Comparison of ENCODE assay signal across 26 cellular contexts in the genomic region with DNA sequence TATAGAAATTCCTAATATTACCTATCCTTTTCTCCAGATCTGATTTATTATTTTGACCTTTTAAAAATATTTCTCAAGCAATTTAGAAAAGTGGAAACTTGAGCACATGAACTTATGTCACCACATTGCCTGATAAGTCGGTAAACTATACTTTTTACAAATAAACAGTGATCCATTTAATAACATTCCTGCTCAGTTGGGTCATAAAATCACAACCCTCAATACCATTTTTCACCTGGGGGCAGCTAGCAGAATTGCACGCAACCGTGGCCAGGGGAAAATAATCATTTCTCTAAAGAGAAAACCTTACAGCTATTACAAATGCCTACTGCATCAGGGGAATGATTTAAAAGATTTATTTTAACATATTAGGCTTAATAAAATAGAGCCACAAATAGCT.
DNase-seq lines count a peak whose midpoint lies in the region; TF ChIP-seq lines count a peak whose summit lies in the region.
"Had no signal": no experiment of that assay in that cellular context is flagged by ENCODE, and none has a peak within 500 bp of the region (broad histone marks: within the 10 kb centered on the region; RNA-seq: fewer than 3 reads in every experiment).

No MANE protein-coding gene starts in this region.

- H3K4me3 ChIP-seq in H7 (ENCODE audit: insufficient read depth, low read depth, low read length) (no peak overlapping the region), SJSA1 (no peak overlapping the region), fibroblast of lung (replicated peaks in 1 of 4; ENCODE audit: control extremely low read depth in 1 of 4, insufficient read depth in 1 of 4, low read depth in 3 of 4, low read length in 4 of 4) (no peak overlapping the region), smooth muscle cell (no peak overlapping the region)
- H3K4me3 ChIP-seq: adrenal gland, dorsolateral prefrontal cortex, left ventricle myocardium inferior, mucosa of descending colon, PC-9, thyroid gland had no signal

- WGBS in smooth muscle cell (ENCODE audit: low lambda C conversion rate) = 75% methylated on average over 3 of the region's 3 CpGs

- H3K36me3 ChIP-seq in H7 (replicated peaks; ENCODE audit: control insufficient read depth, insufficient read depth, low read length) (no peaks in the 10 kb centered on the region), SJSA1 (no peaks in the 10 kb centered on the region), fibroblast of lung (ENCODE audit: control insufficient read depth, insufficient read depth, low read length) (no peaks in the 10 kb centered on the region), smooth muscle cell (ENCODE audit: low read depth) (no peaks in the 10 kb centered on the region)
- H3K36me3 ChIP-seq: adrenal gland, left ventricle myocardium inferior, thyroid gland had no signal

- H3F3A ChIP-seq in smooth muscle cell (ENCODE audit: low read depth) = no peaks in the 10 kb centered on the region

- H3K4me1 ChIP-seq in SJSA1 (replicated peaks) (peaks cover 28% of the 10 kb centered on the region), fibroblast of lung (ENCODE audit: control insufficient read depth, extremely low read depth, insufficient read depth, low read length) (no peaks in the 10 kb centered on the region), smooth muscle cell (ENCODE audit: low read depth) (no peaks in the 10 kb centered on the region)
- H3K4me1 ChIP-seq: adrenal gland, left ventricle myocardium inferior, thyroid gland had no signal

- TF ChIP-seq CTCF in fibroblast of lung (conservative IDR thresholded peaks at IDR 0.05 in 1 of 2, IDR thresholded peaks at IDR 0.05 in 1 of 2; ENCODE audit: low read depth in 1 of 2, low read length in 2 of 2) = no peak
- peak; percentile 8 for TF ChIP-seq CTCF in smooth muscle cell (IDR thresholded peaks at IDR 0.05; ENCODE audit: borderline replicate concordance, insufficient read depth, poor library complexity, severe bottlenecking)

- H3K9ac ChIP-seq in fibroblast of lung (ENCODE audit: insufficient read depth, low read length) = no peak overlapping the region
- H3K9ac ChIP-seq in smooth muscle cell (ENCODE audit: low read depth) = no peak overlapping the region

- H3K4me2 ChIP-seq in fibroblast of lung (ENCODE audit: extremely low read depth, insufficient read depth, low read length) (no peak overlapping the region), smooth muscle cell (no peak overlapping the region)
- H3K4me2 ChIP-seq: PC-9 had no signal

- no peaks in the 10 kb centered on the region for H3K79me2 ChIP-seq in fibroblast of lung (ENCODE audit: control insufficient read depth, insufficient read depth, low read length)
- H3K79me2 ChIP-seq in smooth muscle cell (ENCODE audit: low read depth) = no peaks in the 10 kb centered on the region

- H2AFZ ChIP-seq in fibroblast of lung (ENCODE audit: low read length) (no peak overlapping the region), smooth muscle cell (ENCODE audit: low read depth) (no peak overlapping the region)
- H2AFZ ChIP-seq: PC-9 had no signal

- intact Hi-C loops in posterior vena cava (cut with DNase I) = no loop called here

- H4K20me1 ChIP-seq in fibroblast of lung (ENCODE audit: control insufficient read depth, extremely low read depth, insufficient read depth, low read length) (no peaks in the 10 kb centered on the region), smooth muscle cell (ENCODE audit: low read depth) (no peaks in the 10 kb centered on the region)

- no peaks in the 10 kb centered on the region for H3K27me3 ChIP-seq in H7 (ENCODE audit: control insufficient read depth, insufficient read depth, low read length)
- H3K27me3 ChIP-seq in SJSA1 (replicated peaks) = no peaks in the 10 kb centered on the region
- H3K27me3 ChIP-seq in fibroblast of lung (ENCODE audit: control insufficient read depth, insufficient read depth, low read length) = no peaks in the 10 kb centered on the region
- no peaks in the 10 kb centered on the region for H3K27me3 ChIP-seq in smooth muscle cell (ENCODE audit: low read depth)
- H3K27me3 ChIP-seq: adrenal gland, thyroid gland had no signal

- 0 out of 2 replicates have a peak, but pooled peaks cover 2% of the 10 kb centered on the region for H3K9me3 ChIP-seq in SJSA1 (replicated peaks)
- no peaks in the 10 kb centered on the region for H3K9me3 ChIP-seq in fibroblast of lung (ENCODE audit: control insufficient read depth, insufficient read depth, low read depth, low read length)
- no peaks in the 10 kb centered on the region for H3K9me3 ChIP-seq in smooth muscle cell (replicated peaks; ENCODE audit: low read depth)
- H3K9me3 ChIP-seq: adrenal gland, left ventricle myocardium inferior, mucosa of descending colon, thyroid gland had no signal

- H3K27ac ChIP-seq in SJSA1 (peak overlapping the region; percentile 55), fibroblast of lung (ENCODE audit: insufficient read depth, low read length) (no peak overlapping the region), smooth muscle cell (ENCODE audit: low read depth) (no peak overlapping the region)
- H3K27ac ChIP-seq: adrenal gland, dorsolateral prefrontal cortex, epithelial cell of prostate, HL-60, left ventricle myocardium inferior, PC-9, thyroid gland had no signal

- DNase-seq in H7 (peak; percentile 1), SJSA1 (ENCODE audit: low read depth in 1 of 2, low spot score in 2 of 2) (peak in 1 of 2 experiments; percentile 56), fibroblast of lung (ENCODE audit: low read depth in 2 of 2) (peak; percentile 11 to 40), smooth muscle cell (lab: John Stamatoyannopoulos, UW; ENCODE audit: unreplicated experiment) (no peak), GDM1 (lab: John Stamatoyannopoulos, UW) (no peak), posterior vena cava (ENCODE audit: low spot score) (no peak), amygdala (lab: John Stamatoyannopoulos, UW) (no peak)
- DNase-seq: activated CD4-positive, alpha-beta T cell treated with anti-CD3 and anti-CD28 coated beads, Interleukin-2, amount 50 U/mL, for 48 hours; activated effector memory CD4-positive, alpha-beta T cell treated with anti-CD3 and anti-CD28 coated beads, Interleukin-2, amount 50 U/mL, for 16 hours; adrenal gland; caudate nucleus; DND-41; dorsolateral prefrontal cortex; head of caudate nucleus; left ventricle myocardium inferior; mucosa of descending colon; NCI-H187; NCI-H2227 treated with DMSO at 0.1 percent for 48 hours; PC-9; SIG-M5; small intestine; stimulated activated CD4-positive, alpha-beta T cell treated with anti-CD3 and anti-CD28 coated beads, Interleukin-2, amount 100 ng/mL, for 48 hours; stimulated activated naive CD8-positive, alpha-beta T cell treated with anti-CD3 and anti-CD28 coated beads, Interleukin-15, Interleukin-2, amounts not matched to agents 100 U/mL and 50 U/mL, for 24 hours; thyroid gland had no signal

Comparison
In these comparisons a context has a peak if more than half of its experiments do, and no peak if none do; other contexts are left out.
1. DNase-seq: peak in H7 (single experiment) and fibroblast of lung (2 of 2); none in smooth muscle cell (single experiment), GDM1 (single experiment), posterior vena cava (single experiment) and amygdala (0 of 56).